In genomic region chr14:92105073-92105844, GRCh38 we compare ENCODE assay signal across 8 cellular contexts. TPM values are rescaled to one million over a fixed set of nuclear protein-coding genes. Genes with fewer than 3 reads are reported as not detected.
DNase-seq lines count a peak whose midpoint lies in the region; ATAC-seq and TF ChIP-seq lines count a peak whose summit lies in the region.

No MANE protein-coding gene starts in this region.

- H3K36me3 ChIP-seq in body of pancreas (replicated peaks in 1 of 2; ENCODE audit: insufficient read depth in 1 of 2, low read depth in 2 of 2) = no peaks in the 10 kb centered on the region
- no peaks in the 10 kb centered on the region for H3K36me3 ChIP-seq in right lobe of liver
- no peaks in the 10 kb centered on the region for H3K36me3 ChIP-seq in transverse colon

- no peaks in the 10 kb centered on the region for H3K27me3 ChIP-seq in body of pancreas
- H3K27me3 ChIP-seq in right lobe of liver = no peaks in the 10 kb centered on the region
- no peaks in the 10 kb centered on the region for H3K27me3 ChIP-seq in transverse colon

- WGBS in body of pancreas, 2 donors = 54 to 62% methylated on average over 13 to 14 of the region's 14 CpGs
- 59% methylated on average over 14 of the region's 14 CpGs for WGBS in right lobe of liver (ENCODE audit: insufficient coverage, low coverage, low lambda C conversion rate, missing lambda C conversion rate)
- 56 to 57% methylated on average over 10 to 14 of the region's 14 CpGs for WGBS in transverse colon (ENCODE audit: low coverage in 1 of 2), 2 donors

- no peaks in the 10 kb centered on the region for H3K9me3 ChIP-seq in body of pancreas
- no peaks in the 10 kb centered on the region for H3K9me3 ChIP-seq in right lobe of liver
- no peaks in the 10 kb centered on the region for H3K9me3 ChIP-seq in transverse colon

- H3K4me3 ChIP-seq in body of pancreas (peak overlapping the region; percentile 85 to 92), right lobe of liver (peak overlapping the region; percentile 93 to 99 (median 99)), transverse colon (peak overlapping the region; percentile 79 to 97 (median 96))

- peak overlapping the region; percentile 89 for H3K27ac Mint-ChIP-seq in stimulated activated naive CD8-positive, alpha-beta T cell treated with anti-CD3 and anti-CD28 coated beads, Interleukin-15, Interleukin-2, amounts not matched to agents 100 ng/mL and 50 ng/mL, for 24 hours

- H3K36me3 Mint-ChIP-seq in stimulated activated naive CD8-positive, alpha-beta T cell treated with anti-CD3 and anti-CD28 coated beads, Interleukin-15, Interleukin-2, amounts not matched to agents 100 ng/mL and 50 ng/mL, for 24 hours (ENCODE audit: low read depth) = no peaks in the 10 kb centered on the region

- TF ChIP-seq POLR2A in body of pancreas (IDR thresholded peaks at IDR 0.05) = no peak
- TF ChIP-seq POLR2A in right lobe of liver (IDR thresholded peaks at IDR 0.05) = no peak
- no peak for TF ChIP-seq POLR2A in transverse colon (IDR thresholded peaks at IDR 0.05)

- TF ChIP-seq EP300 in transverse colon (IDR thresholded peaks at IDR 0.05; ENCODE audit: low read depth) = no peak

- no peaks in the 10 kb centered on the region for H3K27me3 Mint-ChIP-seq in stimulated activated naive CD8-positive, alpha-beta T cell treated with anti-CD3 and anti-CD28 coated beads, Interleukin-15, Interleukin-2, amounts not matched to agents 100 ng/mL and 50 ng/mL, for 24 hours

- in situ Hi-C loops in transverse colon (cut with MboI; ENCODE audit: low pct_ligation_motif_present in 1 of 4, low pct_unique_long_range_greater_than_20kb in 1 of 4, low sequenced_read_pairs in 3 of 4) = no loop called here

- TF ChIP-seq CTCF in body of pancreas (IDR thresholded peaks at IDR 0.05) (no peak), right lobe of liver (IDR thresholded peaks at IDR 0.05) (no peak), transverse colon (IDR thresholded peaks at IDR 0.05) (no peak)

- H3K4me1 ChIP-seq in body of pancreas (peaks cover 24% of the 10 kb centered on the region), right lobe of liver (peaks cover 0 to 18% (median 2%) of the 10 kb centered on the region in 4 donors), transverse colon (peaks cover 8 to 38% (median 19%) of the 10 kb centered on the region in 4 donors)

- H3K4me3 Mint-ChIP-seq in stimulated activated naive CD8-positive, alpha-beta T cell treated with anti-CD3 and anti-CD28 coated beads, Interleukin-15, Interleukin-2, amounts not matched to agents 100 ng/mL and 50 ng/mL, for 24 hours = peak overlapping the region; percentile 98

- DNase-seq in stimulated activated naive CD8-positive, alpha-beta T cell treated with anti-CD3 and anti-CD28 coated beads, Interleukin-15, Interleukin-2, amounts not matched to agents 100 U/mL and 50 U/mL, for 24 hours = no peak
- DNase-seq in body of pancreas (no peak), right lobe of liver (no peak), transverse colon (no peak), GOT3 (lab: John Stamatoyannopoulos, UW) (no peak)

- intact Hi-C loops in body of pancreas (cut with DNase I) = no loop called here
- intact Hi-C loops in right lobe of liver (cut with DNase I) = no loop called here
- intact Hi-C loops in transverse colon (cut with DNase I; ENCODE audit: low total_unique reads) = no loop called here

- no peak for ATAC-seq in stimulated activated naive CD8-positive, alpha-beta T cell treated with anti-CD3 and anti-CD28 coated beads, Interleukin-15, Interleukin-2, amounts not matched to agents 100 U/mL and 50 U/mL, for 24 hours
- ATAC-seq in body of pancreas = no peak
- peak; percentile 2 to 21 (median 6) for ATAC-seq in right lobe of liver
- no peak for ATAC-seq in GM18909 (IDR thresholded peaks at IDR 0.05; ENCODE audit: poor library complexity, unreplicated experiment)
- no peak for ATAC-seq in activated CD4-positive, CD25-positive, alpha-beta regulatory T cell treated with anti-CD3 and anti-CD28 coated beads, Interleukin-2, amount 50 U/mL, for 24 hours

- H3K9me3 Mint-ChIP-seq in stimulated activated naive CD8-positive, alpha-beta T cell treated with anti-CD3 and anti-CD28 coated beads, Interleukin-15, Interleukin-2, amounts not matched to agents 100 ng/mL and 50 ng/mL, for 24 hours = no peaks in the 10 kb centered on the region

- H3K27ac ChIP-seq in body of pancreas (peak overlapping the region; percentile 68 to 91 (median 82)), right lobe of liver (peak overlapping the region; percentile 84 to 88 (median 86)), transverse colon (peak overlapping the region; percentile 92 to 100 (median 96))

- peaks cover 57% of the 10 kb centered on the region for H3K4me1 Mint-ChIP-seq in stimulated activated naive CD8-positive, alpha-beta T cell treated with anti-CD3 and anti-CD28 coated beads, Interleukin-15, Interleukin-2, amounts not matched to agents 100 ng/mL and 50 ng/mL, for 24 hours (ENCODE audit: low read depth)

RNA-seq across cellular contexts. Expression of gene ATXN3, which starts 1.1 kb away (rescaled TPM):
- total RNA-seq in body of pancreas (10 to 100 TPM in 1 of 2 donors, 1 to 10 TPM in 1; 5.9 to 16.1 TPM), right lobe of liver (10 to 100 TPM in 3 of 6 experiments, 1 to 10 TPM in 3; 5.5 to 15.4 (median 9.7) TPM), transverse colon (10 to 100 TPM; 17.1 to 35.6 (median 25.9) TPM)

RNA-seq across cellular contexts. Expression of gene NDUFB1, which starts 16.2 kb away (rescaled TPM):
- total RNA-seq in body of pancreas = 100 to 1,000 TPM in 1 of 2 donors, 10 to 100 TPM in 1; 36.6 to 186 TPM
- 100 to 1,000 TPM in 2 of 6 experiments, 10 to 100 TPM in 4; 74.6 to 223 (median 94.6) TPM for total RNA-seq in right lobe of liver
- 100 to 1,000 TPM in 2 of 4 donors, 10 to 100 TPM in 2; 31.4 to 434 (median 161) TPM for total RNA-seq in transverse colon

RNA-seq across cellular contexts. Expression of gene CPSF2, which starts 16.5 kb away (rescaled TPM):
- total RNA-seq in body of pancreas = 10 to 100 TPM in 1 of 2 donors, 1 to 10 TPM in 1; 7.8 to 19.1 TPM
- 10 to 100 TPM; 23.4 to 28.2 (median 25.9) TPM for total RNA-seq in right lobe of liver
- 10 to 100 TPM in 2 of 4 donors, 1 to 10 TPM in 2; 4.5 to 25.9 (median 17.0) TPM for total RNA-seq in transverse colon

Comparison
In these comparisons a context has a peak if more than half of its experiments do, and no peak if none do; other contexts are left out.
1. ATAC-seq: peak in right lobe of liver (4 of 4); none in stimulated activated naive CD8-positive, alpha-beta T cell treated with anti-CD3 and anti-CD28 coated beads, Interleukin-15, Interleukin-2, amounts not matched to agents 100 U/mL and 50 U/mL, for 24 hours (single experiment), body of pancreas (single experiment), GM18909 (single experiment) and activated CD4-positive, CD25-positive, alpha-beta regulatory T cell treated with anti-CD3 and anti-CD28 coated beads, Interleukin-2, amount 50 U/mL, for 24 hours (0 of 2).
2. Peak in every context shown above with its lines, with median percentiles within 50 percentile points of each other: H3K27ac ChIP-seq and H3K4me3 ChIP-seq.